Comparison of ENCODE assay signal across 14 cellular contexts in the genomic region with DNA sequence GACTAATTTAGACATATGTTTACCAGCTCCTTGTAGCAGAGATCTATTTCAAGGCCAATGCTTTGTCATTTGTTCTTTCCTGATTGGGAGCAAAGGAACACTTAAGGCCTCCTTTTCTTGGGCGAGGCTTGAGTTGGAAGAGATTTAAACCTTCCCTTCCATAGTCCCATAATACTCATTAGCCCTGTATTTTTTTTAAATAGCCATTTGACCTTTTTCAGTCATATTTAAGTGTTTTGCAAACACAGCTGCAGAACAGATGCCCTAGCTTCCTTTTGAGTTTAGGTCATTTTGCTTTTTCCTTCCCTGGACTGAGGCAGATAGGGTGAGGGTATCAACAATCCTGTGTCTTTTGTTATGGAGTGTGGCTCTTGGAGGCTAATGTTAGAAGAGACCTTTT.
DNase-seq lines count a peak whose midpoint lies in the region; ATAC-seq and TF ChIP-seq lines count a peak whose summit lies in the region.
"Had no signal": no experiment of that assay in that cellular context is flagged by ENCODE, and none has a peak within 500 bp of the region (broad histone marks: within the 10 kb centered on the region; RNA-seq: fewer than 3 reads in every experiment).

No MANE protein-coding gene starts in this region.

- H3K36me3 Mint-ChIP-seq in stimulated activated memory B cell treated with anti-CD40 and anti-IgM and Interleukin-4, amounts not matched to agents 10 μg/mL and 1 μg/mL and 100 μg/mL, for 72 hours, result no peaks in the 10 kb centered on the region
- H3K36me3 Mint-ChIP-seq in glutamatergic neuron (ENCODE audit: unreplicated experiment), result no peaks in the 10 kb centered on the region
- H3K36me3 Mint-ChIP-seq: CD4-positive, CD25-positive, alpha-beta regulatory T cell had no signal

- no peak overlapping the region for H3K27ac Mint-ChIP-seq in stimulated activated memory B cell treated with anti-CD40 and anti-IgM and Interleukin-4, amounts not matched to agents 10 μg/mL and 1 μg/mL and 100 μg/mL, for 72 hours
- H3K27ac Mint-ChIP-seq in glutamatergic neuron (ENCODE audit: unreplicated experiment), result no peak overlapping the region
- H3K27ac Mint-ChIP-seq: CD4-positive, CD25-positive, alpha-beta regulatory T cell; H9 had no signal

- no peaks in the 10 kb centered on the region for H3K9me3 Mint-ChIP-seq in stimulated activated memory B cell treated with anti-CD40 and anti-IgM and Interleukin-4, amounts not matched to agents 10 μg/mL and 1 μg/mL and 100 μg/mL, for 72 hours
- no peaks in the 10 kb centered on the region for H3K9me3 Mint-ChIP-seq in glutamatergic neuron (ENCODE audit: unreplicated experiment)
- H3K9me3 Mint-ChIP-seq: H9 had no signal

- peak; percentile 14 for DNase-seq in EH (ENCODE audit: low read depth)
- DNase-seq in NCI-H146 treated with DMSO at 0.1 percent for 48 hours (lab: John Stamatoyannopoulos, UW; ENCODE audit: unreplicated experiment), result peak; percentile 77
- DNase-seq in choroid plexus epithelial cell (ENCODE audit: low read depth), result peak; percentile 6
- DNase-seq in foreskin fibroblast, result peak; percentile 59 to 84
- no peak for DNase-seq in glutamatergic neuron
- DNase-seq: Caco-2, H9, NCI-H1436 treated with DMSO at 0.1 percent for 48 hours, NCI-H524 treated with DMSO at 0.1 percent for 48 hours, RPMI8226, SJCRH30 had no signal

- H3K4me3 ChIP-seq in choroid plexus epithelial cell (ENCODE audit: low read depth, low read length) (no peak overlapping the region), foreskin fibroblast (ENCODE audit: low read depth in 1 of 2, low read length in 2 of 2) (peak overlapping the region in 1 of 2 donors; percentile 19)
- H3K4me3 ChIP-seq: SJCRH30 had no signal

- ATAC-seq in HG03457 (IDR thresholded peaks at IDR 0.05; ENCODE audit: unreplicated experiment), result no peak
- no peak for ATAC-seq in stimulated activated memory B cell treated with anti-CD40 and anti-IgM and Interleukin-4, amounts not matched to agents 10 μg/mL and 1 μg/mL and 100 μg/mL, for 72 hours

- no peak overlapping the region for H3K4me3 Mint-ChIP-seq in stimulated activated memory B cell treated with anti-CD40 and anti-IgM and Interleukin-4, amounts not matched to agents 10 μg/mL and 1 μg/mL and 100 μg/mL, for 72 hours
- no peak overlapping the region for H3K4me3 Mint-ChIP-seq in glutamatergic neuron (ENCODE audit: unreplicated experiment)
- H3K4me3 Mint-ChIP-seq: CD4-positive, CD25-positive, alpha-beta regulatory T cell; H9 had no signal

- H3K27me3 Mint-ChIP-seq in stimulated activated memory B cell treated with anti-CD40 and anti-IgM and Interleukin-4, amounts not matched to agents 10 μg/mL and 1 μg/mL and 100 μg/mL, for 72 hours, result no peaks in the 10 kb centered on the region
- no peaks in the 10 kb centered on the region for H3K27me3 Mint-ChIP-seq in glutamatergic neuron (ENCODE audit: unreplicated experiment)
- H3K27me3 Mint-ChIP-seq: CD4-positive, CD25-positive, alpha-beta regulatory T cell had no signal

- no peaks in the 10 kb centered on the region for H3K4me1 Mint-ChIP-seq in stimulated activated memory B cell treated with anti-CD40 and anti-IgM and Interleukin-4, amounts not matched to agents 10 μg/mL and 1 μg/mL and 100 μg/mL, for 72 hours
- no peaks in the 10 kb centered on the region for H3K4me1 Mint-ChIP-seq in glutamatergic neuron (ENCODE audit: low read depth, unreplicated experiment)
- H3K4me1 Mint-ChIP-seq: CD4-positive, CD25-positive, alpha-beta regulatory T cell had no signal

- TF ChIP-seq CTCF in choroid plexus epithelial cell (conservative IDR thresholded peaks at IDR 0.05; ENCODE audit: low read depth, low read length) (no peak), foreskin fibroblast (IDR thresholded peaks at IDR 0.05; ENCODE audit: low read depth, low read length) (no peak), glutamatergic neuron (IDR thresholded peaks at IDR 0.05; ENCODE audit: partially characterized antibody, unreplicated experiment) (no peak)
